10 cellular contexts compared by ENCODE assay signal in genomic region chr2:160271166-160272086, GRCh38.
DNase-seq lines count a peak whose midpoint lies in the region; ATAC-seq and TF ChIP-seq lines count a peak whose summit lies in the region.
"Had no signal": no experiment of that assay in that cellular context is flagged by ENCODE, and none has a peak within 500 bp of the region (broad histone marks: within the 10 kb centered on the region; RNA-seq: fewer than 3 reads in every experiment).

No MANE protein-coding gene starts in this region.

- H3K9ac ChIP-seq in stomach smooth muscle (ENCODE audit: low read length in 2 of 2): peak overlapping the region; percentile 75 to 92

- no peak for TF ChIP-seq CTCF in lower lobe of right lung (IDR thresholded peaks at IDR 0.05)

- intact Hi-C loops in lower lobe of right lung (cut with DNase I): no loop called here

- peaks cover 25% of the 10 kb centered on the region for H3K4me1 ChIP-seq in ectodermal cell (ENCODE audit: control insufficient read depth, insufficient read depth, low read length)
- peaks cover 45% of the 10 kb centered on the region for H3K4me1 ChIP-seq in lower lobe of right lung
- H3K4me1 ChIP-seq in stomach smooth muscle (ENCODE audit: control insufficient read depth, insufficient read depth, low read length): peaks cover 24% of the 10 kb centered on the region

- no peaks in the 10 kb centered on the region for H3K9me3 ChIP-seq in ectodermal cell (ENCODE audit: control insufficient read depth, low read length)
- H3K9me3 ChIP-seq in lower lobe of right lung: no peaks in the 10 kb centered on the region
- no peaks in the 10 kb centered on the region for H3K9me3 ChIP-seq in stomach smooth muscle (ENCODE audit: control insufficient read depth in 2 of 2, low read length in 2 of 2)

- WGBS in ectodermal cell, 2 experiments: 84 to 86% methylated on average over 21 to 22 of the region's 22 CpGs

- peak; percentile 61 to 67 for ATAC-seq in lower lobe of right lung
- ATAC-seq in GM18861 (IDR thresholded peaks at IDR 0.05; ENCODE audit: unreplicated experiment): no peak

- H3K36me3 ChIP-seq in ectodermal cell (ENCODE audit: control insufficient read depth, insufficient read depth, low read length): peaks cover 2% of the 10 kb centered on the region
- peaks cover 32% of the 10 kb centered on the region for H3K36me3 ChIP-seq in lower lobe of right lung
- H3K36me3 ChIP-seq in stomach smooth muscle (ENCODE audit: control insufficient read depth in 2 of 2, insufficient read depth in 2 of 2, low read length in 2 of 2): peaks cover 11 to 21% of the 10 kb centered on the region in 2 donors

- peak overlapping the region; percentile 96 for H3K27ac ChIP-seq in ectodermal cell (ENCODE audit: insufficient read depth, low read depth, low read length, poor library complexity, severe bottlenecking)
- H3K27ac ChIP-seq in lower lobe of right lung: peak overlapping the region; percentile 92
- peak overlapping the region; percentile 98 for H3K27ac ChIP-seq in stomach smooth muscle (ENCODE audit: low read length)

- DNase-seq in NCI-H2227 (lab: John Stamatoyannopoulos, UW; ENCODE audit: unreplicated experiment) (peak; percentile 74), lower lobe of right lung (peak; percentile 57), DMS 273 (lab: John Stamatoyannopoulos, UW; ENCODE audit: unreplicated experiment) (no peak)
- no peak for DNase-seq in stimulated activated CD4-positive, alpha-beta T cell treated with anti-CD3 and anti-CD28 coated beads, Interleukin-2, amount 100 ng/mL, for 48 hours
- no peak for DNase-seq in NK-92 treated with Interleukin-12 subunit alpha and Interleukin-12 subunit beta, amount 100 ng/mL, for 24 hours (lab: John Stamatoyannopoulos, UW)
- DNase-seq: activated naive CD4-positive, alpha-beta T cell treated with anti-CD3 and anti-CD28 coated beads, Interleukin-2, amount 10 ng/mL, durations not matched to agents 7 days and 5 days; NCI-H69 had no signal

- H3K27me3 ChIP-seq in ectodermal cell (ENCODE audit: control insufficient read depth, insufficient read depth, low read length, poor library complexity, severe bottlenecking) (no peaks in the 10 kb centered on the region), lower lobe of right lung (ENCODE audit: low read depth) (no peaks in the 10 kb centered on the region), stomach smooth muscle (ENCODE audit: control insufficient read depth in 1 of 2, insufficient read depth in 2 of 2, low read length in 2 of 2) (no peaks in the 10 kb centered on the region)

- H3K4me3 ChIP-seq in ectodermal cell (ENCODE audit: insufficient read depth, low read depth, low read length) (no peak overlapping the region), lower lobe of right lung (peak overlapping the region; percentile 57), stomach smooth muscle (ENCODE audit: low read length in 2 of 2) (peak overlapping the region; percentile 57 to 82)

Comparison
In these comparisons a context has a peak if more than half of its experiments do, and no peak if none do; other contexts are left out.
1. DNase-seq: peak in NCI-H2227 (single experiment) and lower lobe of right lung (single experiment); none in DMS 273 (single experiment), stimulated activated CD4-positive, alpha-beta T cell treated with anti-CD3 and anti-CD28 coated beads, Interleukin-2, amount 100 ng/mL, for 48 hours (0 of 2) and NK-92 treated with Interleukin-12 subunit alpha and Interleukin-12 subunit beta, amount 100 ng/mL, for 24 hours (single experiment).
2. Peak in every context shown above with its lines, with median percentiles within 50 percentile points of each other: H3K27ac ChIP-seq.